Comparison of ENCODE assay signal across 23 cellular contexts in the genomic region with DNA sequence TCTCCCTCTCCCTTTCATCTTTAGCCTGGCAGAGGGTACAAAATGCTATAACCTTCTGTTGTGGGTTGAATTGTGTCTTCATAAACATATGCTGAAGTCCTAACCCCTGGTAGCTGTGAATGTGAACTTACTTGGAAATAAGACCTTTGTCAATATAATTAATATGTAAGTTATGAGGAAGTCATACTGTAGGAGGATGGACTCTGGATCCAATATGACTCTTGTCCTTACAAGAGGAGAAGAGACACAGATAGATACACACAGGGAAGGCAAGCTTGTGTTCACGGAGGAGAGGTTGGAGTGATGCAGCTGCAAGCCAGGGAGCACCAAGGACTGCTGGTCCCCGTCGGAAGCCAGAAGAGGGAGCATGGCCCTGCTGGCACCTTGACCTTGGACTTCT.
"Had no signal": no experiment of that assay in that cellular context is flagged by ENCODE, and none has a peak within 500 bp of the region (broad histone marks: within the 10 kb centered on the region; RNA-seq: fewer than 3 reads in every experiment).

No MANE protein-coding gene starts in this region.

- H3K4me3 ChIP-seq: coronary artery, dorsolateral prefrontal cortex, esophagus muscularis mucosa, gastroesophageal sphincter, heart left ventricle, hepatocyte, left lung, lower lobe of right lung, mucosa of descending colon had no signal

- FAIRE-seq: colon, endothelial cell of umbilical vein, frontal cortex, kidney had no signal

- H3K27me3 ChIP-seq: dorsolateral prefrontal cortex, esophagus muscularis mucosa, foreskin keratinocyte, gastroesophageal sphincter, heart left ventricle, left lung had no signal

- H3K4me1 ChIP-seq: left lung, lower lobe of right lung had no signal

- H3K36me3 ChIP-seq: esophagus muscularis mucosa, gastroesophageal sphincter, heart left ventricle, left lung, lower lobe of right lung had no signal

- DNase-seq: dermis blood vessel endothelial cell; dorsolateral prefrontal cortex; effector CD4-positive, alpha-beta T cell; effector memory CD4-positive, alpha-beta T cell; foreskin keratinocyte; heart left ventricle; hypothalamus; immature natural killer cell; islet precursor cell; kidney; kidney glomerular epithelial cell; left lung; left ventricle myocardium superior; lower lobe of right lung; mesenchymal stem cell; mucosa of descending colon had no signal

- H3K27ac ChIP-seq: coronary artery, dorsolateral prefrontal cortex, esophagus muscularis mucosa, foreskin keratinocyte, gastroesophageal sphincter, hepatocyte, left lung, lower lobe of right lung had no signal

- H3K9me3 ChIP-seq: esophagus muscularis mucosa, gastroesophageal sphincter, heart left ventricle, left lung, lower lobe of right lung, mucosa of descending colon had no signal

- ATAC-seq: foreskin keratinocyte, gastroesophageal sphincter, lower lobe of right lung, mucosa of descending colon had no signal
